ENCODE assay signal across 34 cellular contexts in the genomic region with DNA sequence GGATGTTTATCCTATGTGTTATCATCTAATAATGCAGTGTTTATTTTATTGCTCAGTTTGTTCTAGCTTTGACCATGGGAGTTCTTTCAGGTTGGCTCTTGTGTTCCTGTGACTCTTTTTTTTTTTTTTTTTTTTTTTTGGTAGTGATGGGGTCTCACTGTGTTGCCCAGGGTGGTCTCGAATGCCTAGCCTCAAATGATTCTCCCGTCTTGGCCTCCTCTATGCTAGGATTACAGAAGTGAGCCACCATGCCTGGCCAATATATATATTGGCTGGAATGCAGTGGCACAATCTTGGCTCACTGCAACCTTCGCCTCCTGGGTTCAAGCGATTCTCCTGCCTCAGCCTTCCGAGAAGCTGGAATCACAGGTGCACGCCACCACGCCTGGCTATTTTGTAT.
"Had no signal": no experiment of that assay in that cellular context is flagged by ENCODE, and none has a peak within 500 bp of the region (broad histone marks: within the 10 kb centered on the region; RNA-seq: fewer than 3 reads in every experiment).

No MANE protein-coding gene starts in this region.

- H2AFZ ChIP-seq: PC-9 had no signal

- DNase-seq: activated CD4-positive, alpha-beta T cell treated with anti-CD3 and anti-CD28 coated beads, Interleukin-2, amount 10 ng/mL, durations not matched to agents 24 days and 14 days; activated CD4-positive, alpha-beta T cell treated with anti-CD3 and anti-CD28 coated beads, Interleukin-2, amount 50 U/mL, for 4 hours; activated CD8-positive, alpha-beta T cell treated with anti-CD3 and anti-CD28 coated beads for 36 hours; activated effector memory CD4-positive, alpha-beta T cell treated with anti-CD3 and anti-CD28 coated beads, Interleukin-2, amount 50 U/mL, for 16 hours; activated naive CD4-positive, alpha-beta T cell; activated T-cell treated with anti-CD3 and anti-CD28 coated beads, Interleukin-2, amount 50 U/mL, for 1 hour; activated T-cell treated with anti-CD3 and anti-CD28 coated beads, Interleukin-2, amount 50 U/mL, for 72 hours; adrenal gland; body of pancreas; Karpas-422; KBM-7; NCI-H1048; NCI-H1105 treated with DMSO at 0.1 percent for 48 hours; NCI-H1436; NCI-H1694; NCI-H1930; NCI-H2081 treated with DMSO at 0.1 percent for 48 hours; NCI-H345; NCI-H524 treated with DMSO at 0.1 percent for 48 hours; NK-92 treated with Interleukin-12 subunit alpha and Interleukin-12 subunit beta, amount 100 ng/mL, for 24 hours; PC-9; SIG-M5; T-helper 1 cell; T-helper 2 cell; T-helper 9 cell; WERI-Rb-1 had no signal

- H3K36me3 Mint-ChIP-seq: activated naive CD4-positive, alpha-beta T cell treated with anti-CD3 and anti-CD28 coated beads, Interleukin-2, amount 50 U/mL, for 72 hours had no signal

- H3K9me3 ChIP-seq: adrenal gland, body of pancreas, breast epithelium had no signal

- ATAC-seq: activated CD8-positive, alpha-beta T cell treated with anti-CD3 and anti-CD28 coated beads for 36 hours; activated naive CD4-positive, alpha-beta T cell treated with anti-CD3 and anti-CD28 coated beads, Interleukin-2, amount 50 U/mL, for 72 hours; activated T-cell treated with anti-CD3 and anti-CD28 coated beads, Interleukin-2, amount 50 U/mL, for 72 hours; activated T-helper 17 cell treated with anti-CD3 and anti-CD28 coated beads, Interleukin-2, amount 50 U/mL, for 72 hours; body of pancreas; Right ventricle myocardium inferior; SK-N-SH treated with all-trans-retinoic acid at 6 μM for 48 hours had no signal

- H3K36me3 ChIP-seq: adrenal gland, breast epithelium, WERI-Rb-1 had no signal

- H3K4me1 ChIP-seq: adrenal gland, body of pancreas, breast epithelium had no signal

- H3K27ac Mint-ChIP-seq: activated CD4-positive, alpha-beta T cell treated with anti-CD3 and anti-CD28 coated beads, Interleukin-2, amount 10 ng/mL, durations not matched to agents 24 days and 14 days; activated CD8-positive, alpha-beta T cell treated with anti-CD3 and anti-CD28 coated beads for 36 hours; activated T-cell treated with anti-CD3 and anti-CD28 coated beads, Interleukin-2, amount 50 U/mL, for 72 hours; activated T-helper 17 cell treated with anti-CD3 and anti-CD28 coated beads, Interleukin-2, amount 50 U/mL, for 72 hours had no signal

- H3K27me3 ChIP-seq: adrenal gland, body of pancreas, breast epithelium had no signal

- H3K4me3 Mint-ChIP-seq: activated CD4-positive, alpha-beta T cell treated with anti-CD3 and anti-CD28 coated beads, Interleukin-2, amount 10 ng/mL, durations not matched to agents 24 days and 14 days; activated CD8-positive, alpha-beta T cell treated with anti-CD3 and anti-CD28 coated beads for 36 hours; activated T-cell treated with anti-CD3 and anti-CD28 coated beads, Interleukin-2, amount 50 U/mL, for 72 hours; activated T-helper 17 cell treated with anti-CD3 and anti-CD28 coated beads, Interleukin-2, amount 50 U/mL, for 72 hours had no signal

- H3K27ac ChIP-seq: adrenal gland, body of pancreas, breast epithelium, PC-9, RWPE1, WERI-Rb-1 had no signal

- H3K4me2 ChIP-seq: PC-9 had no signal

- H3K27me3 Mint-ChIP-seq: activated CD8-positive, alpha-beta T cell treated with anti-CD3 and anti-CD28 coated beads for 36 hours; activated T-helper 17 cell treated with anti-CD3 and anti-CD28 coated beads, Interleukin-2, amount 50 U/mL, for 72 hours had no signal

- H3K4me3 ChIP-seq: adrenal gland, body of pancreas, breast epithelium, PC-9 had no signal

- H3K9me3 Mint-ChIP-seq: activated CD4-positive, alpha-beta T cell treated with anti-CD3 and anti-CD28 coated beads, Interleukin-2, amount 10 ng/mL, durations not matched to agents 24 days and 14 days; activated CD8-positive, alpha-beta T cell treated with anti-CD3 and anti-CD28 coated beads for 36 hours; activated naive CD4-positive, alpha-beta T cell treated with anti-CD3 and anti-CD28 coated beads, Interleukin-2, amount 50 U/mL, for 72 hours; activated T-cell treated with anti-CD3 and anti-CD28 coated beads, Interleukin-2, amount 50 U/mL, for 72 hours; activated T-helper 17 cell treated with anti-CD3 and anti-CD28 coated beads, Interleukin-2, amount 50 U/mL, for 72 hours had no signal

- FAIRE-seq: astrocyte, RCC 7860 had no signal
